1 cellular context compared by ENCODE assay signal in genomic region chr3:122533931-122534334, GRCh38.
TF ChIP-seq lines count a peak whose summit lies in the region.

No MANE protein-coding gene starts in this region.

TF ChIP-seq in GM23338, 12 proteins besides CTCF, POLR2A, EP300 and RAD21:
- no peak for TF ChIP-seq ZNF462 (CRISPR knock-in tag; IDR thresholded peaks at IDR 0.05)
